Comparison of ENCODE assay signal across 8 cellular contexts in the genomic region with DNA sequence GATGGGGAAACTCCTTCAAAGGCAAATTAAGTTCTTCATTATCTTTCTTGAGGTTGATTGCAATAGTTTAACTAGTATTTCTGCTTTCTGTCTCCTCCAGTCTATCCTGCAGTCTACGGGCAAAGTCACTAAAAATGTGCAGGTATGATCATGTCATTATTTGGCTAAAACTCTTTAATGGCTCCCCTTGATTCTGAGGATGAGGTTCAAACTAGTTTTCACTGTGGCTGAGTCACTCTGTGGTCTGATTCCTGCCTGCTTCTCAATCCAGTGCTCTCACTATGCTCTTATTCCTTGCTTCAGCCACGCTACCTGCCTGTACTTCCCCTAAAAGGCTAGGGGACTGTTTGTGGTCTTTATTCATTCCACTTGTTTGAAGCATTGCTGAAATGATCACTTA.
"Had no signal": no experiment of that assay in that cellular context is flagged by ENCODE, and none has a peak within 500 bp of the region (broad histone marks: within the 10 kb centered on the region; RNA-seq: fewer than 3 reads in every experiment).

No MANE protein-coding gene starts in this region.

- H3K9me3 ChIP-seq: HAP-1 had no signal

- FAIRE-seq: HTR-8/SVneo had no signal

- ATAC-seq: HCT116 had no signal

- H3K36me3 ChIP-seq: HAP-1 had no signal

- H3K27ac ChIP-seq: GM23248 had no signal

- H2AFZ ChIP-seq: GM23248 had no signal

- H3K4me3 ChIP-seq: GM23248, HAP-1 had no signal

- H3K4me1 ChIP-seq: HAP-1 had no signal

- DNase-seq: GM23248, GOT3, H7, HFFc6, IMR-90 had no signal
